ENCODE assay signal across 11 cellular contexts in genomic region chr4:8221476-8221875, GRCh38. TPM values are rescaled to one million over a fixed set of nuclear protein-coding genes. Genes with fewer than 3 reads are reported as not detected.
DNase-seq lines count a peak whose midpoint lies in the region; ATAC-seq and TF ChIP-seq lines count a peak whose summit lies in the region.
"Had no signal": no experiment of that assay in that cellular context is flagged by ENCODE, and none has a peak within 500 bp of the region (broad histone marks: within the 10 kb centered on the region; RNA-seq: fewer than 3 reads in every experiment).

No MANE protein-coding gene starts in this region.

- H3K9me2 ChIP-seq in GM23338 (ENCODE audit: insufficient read depth) = no peaks in the 10 kb centered on the region

- intact Hi-C loops in stomach (cut with DNase I; ENCODE audit: low total_unique reads) = no loop called here

- TF ChIP-seq POLR2A in stomach (IDR thresholded peaks at IDR 0.05) = no peak

- H3K27me3 Mint-ChIP-seq in activated T-cell treated with anti-CD3 and anti-CD28 coated beads, Interleukin-2, amount 50 U/mL, for 4 hours (ENCODE audit: low read depth) = no peaks in the 10 kb centered on the region
- peaks cover 4% of the 10 kb centered on the region for H3K27me3 Mint-ChIP-seq in GM23338 (ENCODE audit: insufficient read depth, low read depth, poor library complexity)

- peak; percentile 52 to 56 for ATAC-seq in activated T-cell treated with anti-CD3 and anti-CD28 coated beads, Interleukin-2, amount 50 U/mL, for 4 hours
- no peak for ATAC-seq in GM23338

- H3F3A ChIP-seq in GM23338 (replicated peaks; ENCODE audit: low read depth) = no peaks in the 10 kb centered on the region

- H3K79me2 ChIP-seq in GM23338 (replicated peaks; ENCODE audit: insufficient read depth) = no peaks in the 10 kb centered on the region

- H3K27me3 ChIP-seq in stomach = no peaks in the 10 kb centered on the region
- no peaks in the 10 kb centered on the region for H3K27me3 ChIP-seq in GM23338 (ENCODE audit: insufficient read depth)

- H3K9me3 ChIP-seq in stomach = no peaks in the 10 kb centered on the region

- no peak overlapping the region for H3K4me3 Mint-ChIP-seq in activated T-cell treated with anti-CD3 and anti-CD28 coated beads, Interleukin-2, amount 50 U/mL, for 4 hours
- H3K4me3 Mint-ChIP-seq in GM23338 = no peak overlapping the region

- H3K27ac Mint-ChIP-seq in GM23338 = no peak overlapping the region

- peaks cover 31% of the 10 kb centered on the region for H3K4me1 Mint-ChIP-seq in activated T-cell treated with anti-CD3 and anti-CD28 coated beads, Interleukin-2, amount 50 U/mL, for 4 hours (ENCODE audit: low read depth)
- peaks cover 20% of the 10 kb centered on the region for H3K4me1 Mint-ChIP-seq in GM23338

- H3K4me1 ChIP-seq in stomach (peaks cover 0 to 30% (median 11%) of the 10 kb centered on the region in 4 donors), GM23338 (ENCODE audit: insufficient read depth) (peaks cover 11% of the 10 kb centered on the region)

- no peak for TF ChIP-seq EP300 in stomach (IDR thresholded peaks at IDR 0.05)

- H2AFZ ChIP-seq in GM23338 = no peak overlapping the region

- H3K27ac ChIP-seq in stomach (peak overlapping the region in 4 of 5 donors; percentile 25 to 57 (median 40)), GM23338 (ENCODE audit: low read depth) (no peak overlapping the region)

- H3K36me3 ChIP-seq in stomach = peaks cover 24 to 86% (median 79%) of the 10 kb centered on the region in 4 donors
- H3K36me3 ChIP-seq in GM23338 (ENCODE audit: insufficient read depth) = no peaks in the 10 kb centered on the region

- H3K36me3 Mint-ChIP-seq in activated T-cell treated with anti-CD3 and anti-CD28 coated beads, Interleukin-2, amount 50 U/mL, for 4 hours (ENCODE audit: insufficient read depth) = peaks cover 27% of the 10 kb centered on the region
- no peaks in the 10 kb centered on the region for H3K36me3 Mint-ChIP-seq in GM23338 (ENCODE audit: low read depth)

- 62 to 74% (median 72%) methylated on average over 5 of the region's 5 CpGs for WGBS in stomach, 5 donors

- H3K4me2 ChIP-seq in GM23338 = no peak overlapping the region

- no peaks in the 10 kb centered on the region for H4K20me1 ChIP-seq in GM23338 (replicated peaks; ENCODE audit: insufficient read depth)

- H3K9me3 Mint-ChIP-seq in activated T-cell treated with anti-CD3 and anti-CD28 coated beads, Interleukin-2, amount 50 U/mL, for 4 hours = no peaks in the 10 kb centered on the region
- H3K9me3 Mint-ChIP-seq in GM23338 = no peaks in the 10 kb centered on the region

- H3K4me3 ChIP-seq in fibroblast of the aortic adventitia (ENCODE audit: low read depth, low read length) (no peak overlapping the region), stomach (no peak overlapping the region), GM23338 (no peak overlapping the region)

- TF ChIP-seq CTCF in fibroblast of the aortic adventitia (IDR thresholded peaks at IDR 0.05; ENCODE audit: insufficient read depth, low read length) (no peak), stomach (IDR thresholded peaks at IDR 0.05) (no peak), GM23338 (conservative IDR thresholded peaks at IDR 0.05; ENCODE audit: low read depth in 2 of 2) (no peak)

- no peak for DNase-seq in activated T-cell treated with anti-CD3 and anti-CD28 coated beads, Interleukin-2, amount 50 U/mL, for 4 hours
- no peak for DNase-seq in activated T-cell treated with anti-CD3 and anti-CD28 coated beads, Interleukin-2, amount 50 U/mL, for 1 hour
- DNase-seq in fibroblast of the aortic adventitia (ENCODE audit: low read depth) = peak; percentile 70
- no peak for DNase-seq in stomach
- no peak for DNase-seq in 8988T
- no peak for DNase-seq in GM23338 (ENCODE audit: low spot score)
- no peak for DNase-seq in RPMI8226
- DNase-seq: activated CD8-positive, alpha-beta memory T cell treated with anti-CD3 and anti-CD28 coated beads, Interleukin-2, amount 50 U/mL, for 4 hours; NCI-H2029 treated with DMSO at 0.1 percent for 48 hours had no signal

TF ChIP-seq in PFSK-1, 5 proteins besides CTCF, POLR2A, EP300 and RAD21:
- TF ChIP-seq POLR2AphosphoS5 (IDR thresholded peaks at IDR 0.05; ENCODE audit: low read depth, low read length) = peak; percentile 23; the same call in 1 of the 2 replicates
- 0 out of 2 replicates have a peak, but pooled peaks have one; percentile 64 for TF ChIP-seq SIN3A (IDR thresholded peaks at IDR 0.05; ENCODE audit: borderline replicate concordance, insufficient read depth, low read length)
- TF ChIP-seq TAF1 (IDR thresholded peaks at IDR 0.05; ENCODE audit: borderline replicate concordance, insufficient read depth, low read length) = no peak

TF ChIP-seq in GM23338, 12 proteins besides CTCF, POLR2A, EP300 and RAD21 (continues in another document):
- TF ChIP-seq CREB1 (CRISPR knock-in tag; IDR thresholded peaks at IDR 0.05; ENCODE audit: low read depth) (no peak), ETS1 (IDR thresholded peaks at IDR 0.05) (no peak), NANOG (IDR thresholded peaks at IDR 0.05; ENCODE audit: borderline replicate concordance) (no peak), EZH2phosphoT487 (IDR thresholded peaks at IDR 0.05; ENCODE audit: unreplicated experiment) (no peak), ZNF331 (CRISPR knock-in tag; IDR thresholded peaks at IDR 0.05; ENCODE audit: low read depth) (no peak), JUNB (IDR thresholded peaks at IDR 0.05; ENCODE audit: unreplicated experiment) (no peak), EZH2 (IDR thresholded peaks at IDR 0.05; ENCODE audit: low read depth, unreplicated experiment) (no peak)

RNA-seq across cellular contexts. Expression of gene SH3TC1, which starts 22.4 kb away (rescaled TPM):
- total RNA-seq in activated T-cell treated with anti-CD3 and anti-CD28 coated beads, Interleukin-2, amount 50 U/mL, for 4 hours = 1 to 10 TPM; 3.0 to 8.8 (median 4.0) TPM
- polyA plus RNA-seq in PFSK-1 (2012; ENCODE audit: insufficient read length, low read depth) = 88.3 TPM
- total RNA-seq in fibroblast of the aortic adventitia (ENCODE audit: low replicate concordance) (0.41 and 1.5 TPM in 2 replicates), stomach (10 to 100 TPM; 22.8 to 96.2 (median 52.5) TPM)
- polyA plus RNA-seq in stomach (10 to 100 TPM; 12.0 to 18.2 (median 13.9) TPM), GM23338 (2016; fragmentation: Nextera tagmentation; extraction: Ambion mirVana) (not detected in 2 replicates)
- 0.07 TPM in 1 of 2 replicates, not detected in the other for total RNA-seq in GM23338 (2014; rRNA removed; shearing (Covaris generic))
- total RNA-seq: H1 had no signal

RNA-seq across cellular contexts. Expression of gene HTRA3, which starts 48.1 kb away (rescaled TPM):
- not detected for total RNA-seq in activated T-cell treated with anti-CD3 and anti-CD28 coated beads, Interleukin-2, amount 50 U/mL, for 4 hours
- polyA plus RNA-seq in PFSK-1 (2012; ENCODE audit: insufficient read length, low read depth) = not detected
- total RNA-seq in fibroblast of the aortic adventitia (ENCODE audit: low replicate concordance) (7.6 and 9.6 TPM in 2 replicates), stomach (10 to 100 TPM; 15.6 to 26.8 (median 24.6) TPM)
- polyA plus RNA-seq in stomach (1 to 10 TPM; 6.6 to 9.9 (median 7.9) TPM), GM23338 (2016; fragmentation: Nextera tagmentation; extraction: Ambion mirVana) (1.3 and 1.4 TPM in 2 replicates)
- 1.8 and 3.6 TPM in 2 replicates for total RNA-seq in GM23338 (2014; rRNA removed; shearing (Covaris generic))
